21 cellular contexts compared by ENCODE assay signal in genomic region chr6:87641065-87641692, GRCh38.
"Had no signal": no experiment of that assay in that cellular context is flagged by ENCODE, and none has a peak within 500 bp of the region (broad histone marks: within the 10 kb centered on the region; RNA-seq: fewer than 3 reads in every experiment).

No MANE protein-coding gene starts in this region.

- H3K27me3 ChIP-seq: esophagus squamous epithelium, heart right ventricle, sigmoid colon, thyroid gland had no signal

- H3K9me3 ChIP-seq: esophagus squamous epithelium, heart right ventricle, lower lobe of right lung, sigmoid colon, thyroid gland had no signal

- H3K4me1 ChIP-seq: esophagus squamous epithelium, lower lobe of right lung, parathyroid adenoma, sigmoid colon, thyroid gland had no signal

- H3K4me3 ChIP-seq: esophagus squamous epithelium, heart right ventricle, lower lobe of right lung, sigmoid colon, thyroid gland had no signal

- H3K4me3 Mint-ChIP-seq: activated CD4-positive, alpha-beta memory T cell treated with anti-CD3 and anti-CD28 coated beads, Interleukin-2, amount 10 ng/mL, durations not matched to agents 7 days and 5 days; activated naive CD4-positive, alpha-beta T cell treated with anti-CD3 and anti-CD28 coated beads, Interleukin-2, amount 50 U/mL, for 24 hours; activated T-cell treated with anti-CD3 and anti-CD28 coated beads, Interleukin-2, amount 50 U/mL, for 4 hours; immature natural killer cell; natural killer cell treated with Interleukin-12 subunit alpha and Interleukin-12 subunit beta and Interleukin-15 and Interleukin-18, amount 100 ng/mL, for 72 hours; stimulated activated memory B cell treated with anti-CD40 and anti-IgM and Interleukin-4, amounts not matched to agents 10 μg/mL and 1 μg/mL and 100 μg/mL, for 72 hours; T-helper 2 cell treated with Interferon-gamma antibody and Interleukin-4, amounts not matched to agents 5 μg/mL and 100 μg/mL, for 36 hours; WTC11 had no signal

- ATAC-seq: activated T-cell treated with anti-CD3 and anti-CD28 coated beads, Interleukin-2, amount 50 U/mL, for 4 hours; lower lobe of right lung; stimulated activated memory B cell treated with anti-CD40 and anti-IgM and Interleukin-4, amounts not matched to agents 10 μg/mL and 1 μg/mL and 100 μg/mL, for 72 hours; WTC11 had no signal

- H3K9ac ChIP-seq: parathyroid adenoma had no signal

- H3K27me3 Mint-ChIP-seq: activated CD4-positive, alpha-beta memory T cell treated with anti-CD3 and anti-CD28 coated beads, Interleukin-2, amount 10 ng/mL, durations not matched to agents 7 days and 5 days; activated naive CD4-positive, alpha-beta T cell treated with anti-CD3 and anti-CD28 coated beads, Interleukin-2, amount 50 U/mL, for 24 hours; natural killer cell treated with Interleukin-12 subunit alpha and Interleukin-12 subunit beta and Interleukin-15 and Interleukin-18, amount 100 ng/mL, for 72 hours; stimulated activated memory B cell treated with anti-CD40 and anti-IgM and Interleukin-4, amounts not matched to agents 10 μg/mL and 1 μg/mL and 100 μg/mL, for 72 hours had no signal

- H3K79me2 ChIP-seq: parathyroid adenoma had no signal

- DNase-seq: activated CD4-positive, alpha-beta memory T cell treated with anti-CD3 and anti-CD28 coated beads, Interleukin-2, amount 10 ng/mL, durations not matched to agents 7 days and 5 days; activated CD4-positive, alpha-beta T cell treated with anti-CD3 and anti-CD28 coated beads for 48 hours; activated effector memory CD4-positive, alpha-beta T cell treated with anti-CD3 and anti-CD28 coated beads, Interleukin-2, amount 50 U/mL, for 16 hours; activated T-cell treated with anti-CD3 and anti-CD28 coated beads, Interleukin-2, amount 50 U/mL, for 4 hours; amygdala; dermis blood vessel endothelial cell; effector memory CD4-positive, alpha-beta T cell; esophagus squamous epithelium; heart right ventricle; immature natural killer cell; kidney glomerular epithelial cell; lower lobe of right lung; sigmoid colon; stimulated activated CD4-positive, alpha-beta T cell treated with anti-CD3 and anti-CD28 coated beads, Interleukin-4, amount 100 ng/mL, for 24 hours; thyroid gland had no signal

- H3K9me3 Mint-ChIP-seq: activated CD4-positive, alpha-beta memory T cell treated with anti-CD3 and anti-CD28 coated beads, Interleukin-2, amount 10 ng/mL, durations not matched to agents 7 days and 5 days; activated naive CD4-positive, alpha-beta T cell treated with anti-CD3 and anti-CD28 coated beads, Interleukin-2, amount 50 U/mL, for 24 hours; activated T-cell treated with anti-CD3 and anti-CD28 coated beads, Interleukin-2, amount 50 U/mL, for 4 hours; immature natural killer cell; natural killer cell treated with Interleukin-12 subunit alpha and Interleukin-12 subunit beta and Interleukin-15 and Interleukin-18, amount 100 ng/mL, for 72 hours; stimulated activated memory B cell treated with anti-CD40 and anti-IgM and Interleukin-4, amounts not matched to agents 10 μg/mL and 1 μg/mL and 100 μg/mL, for 72 hours; T-helper 2 cell treated with Interferon-gamma antibody and Interleukin-4, amounts not matched to agents 5 μg/mL and 100 μg/mL, for 36 hours; WTC11 had no signal

- H3K27ac Mint-ChIP-seq: activated CD4-positive, alpha-beta memory T cell treated with anti-CD3 and anti-CD28 coated beads, Interleukin-2, amount 10 ng/mL, durations not matched to agents 7 days and 5 days; activated naive CD4-positive, alpha-beta T cell treated with anti-CD3 and anti-CD28 coated beads, Interleukin-2, amount 50 U/mL, for 24 hours; immature natural killer cell; natural killer cell treated with Interleukin-12 subunit alpha and Interleukin-12 subunit beta and Interleukin-15 and Interleukin-18, amount 100 ng/mL, for 72 hours; stimulated activated memory B cell treated with anti-CD40 and anti-IgM and Interleukin-4, amounts not matched to agents 10 μg/mL and 1 μg/mL and 100 μg/mL, for 72 hours; T-helper 2 cell treated with Interferon-gamma antibody and Interleukin-4, amounts not matched to agents 5 μg/mL and 100 μg/mL, for 36 hours had no signal

- H2AFZ ChIP-seq: parathyroid adenoma had no signal

- H3K27ac ChIP-seq: esophagus squamous epithelium, heart right ventricle, lower lobe of right lung, parathyroid adenoma, sigmoid colon, thyroid gland had no signal
